ENCODE assay signal across 8 cellular contexts in genomic region chr10:72310241-72310633, GRCh38. TPM values are rescaled to one million over a fixed set of nuclear protein-coding genes. Genes with fewer than 3 reads are reported as not detected.
DNase-seq lines count a peak whose midpoint lies in the region; ATAC-seq and TF ChIP-seq lines count a peak whose summit lies in the region.

No MANE protein-coding gene starts in this region.

- no peaks in the 10 kb centered on the region for H3K9me2 ChIP-seq in hepatocyte (replicated peaks; ENCODE audit: insufficient read depth)

- TF ChIP-seq CTCF in hepatocyte (IDR thresholded peaks at IDR 0.05; ENCODE audit: poor library complexity): no peak
- no peak for TF ChIP-seq CTCF in stomach (IDR thresholded peaks at IDR 0.05)

- peak overlapping the region; percentile 97 for H3K27ac ChIP-seq in hepatocyte
- H3K27ac ChIP-seq in stomach: peak overlapping the region in 3 of 5 donors; percentile 71 to 78 (median 73)

- no peak overlapping the region for H2AFZ ChIP-seq in hepatocyte

- no peak for TF ChIP-seq EP300 in stomach (IDR thresholded peaks at IDR 0.05)

- no peaks in the 10 kb centered on the region for H3K36me3 Mint-ChIP-seq in T-helper 2 cell treated with Interferon-gamma antibody and Interleukin-4, amounts not matched to agents 5 μg/mL and 100 μg/mL, for 36 hours (ENCODE audit: low read depth)
- H3K36me3 Mint-ChIP-seq in activated T-helper 1 cell treated with anti-CD3 and anti-CD28 coated beads, Interleukin-12 subunit alpha, Interleukin-12 subunit beta, Interleukin-2, Interleukin-4 antibody, amounts not matched to agents 30 ng/mL and 10 ng/mL and 1 ng/mL, durations not matched to agents 14 hours and 24 hours and 36 hours (ENCODE audit: low read depth): no peaks in the 10 kb centered on the region

- no peak for ATAC-seq in GM21390 (IDR thresholded peaks at IDR 0.05; ENCODE audit: unreplicated experiment)

- no peak for DNase-seq in T-helper 2 cell treated with Interferon-gamma antibody and Interleukin-4, amounts not matched to agents 5 μg/mL and 100 μg/mL, for 36 hours (ENCODE audit: low spot score)
- DNase-seq in T-helper 2 cell (no peak), hepatocyte (ENCODE audit: low spot score) (no peak), stomach (no peak), NCI-H2196 (lab: John Stamatoyannopoulos, UW; ENCODE audit: unreplicated experiment) (no peak)
- no peak for DNase-seq in activated T-helper 1 cell treated with anti-CD3 and anti-CD28 coated beads, Interleukin-12 subunit alpha, Interleukin-12 subunit beta, Interleukin-2, Interleukin-4 antibody, amounts not matched to agents 30 ng/mL and 10 ng/mL and 1 ng/mL, durations not matched to agents 14 hours and 24 hours and 36 hours (ENCODE audit: low spot score)
- DNase-seq in stimulated activated CD4-positive, alpha-beta T cell treated with anti-CD3 and anti-CD28 coated beads, Interleukin-4, amount 100 ng/mL, for 24 hours: no peak

- H3K27me3 ChIP-seq in hepatocyte: no peaks in the 10 kb centered on the region
- no peaks in the 10 kb centered on the region for H3K27me3 ChIP-seq in stomach

- TF ChIP-seq POLR2A in stomach (IDR thresholded peaks at IDR 0.05): no peak

- no peaks in the 10 kb centered on the region for H3K79me2 ChIP-seq in hepatocyte

- H3K36me3 ChIP-seq in hepatocyte (replicated peaks; ENCODE audit: insufficient read depth, low read depth): no peaks in the 10 kb centered on the region
- no peaks in the 10 kb centered on the region for H3K36me3 ChIP-seq in stomach

- no peaks in the 10 kb centered on the region for H3K9me3 Mint-ChIP-seq in T-helper 2 cell treated with Interferon-gamma antibody and Interleukin-4, amounts not matched to agents 5 μg/mL and 100 μg/mL, for 36 hours
- H3K9me3 Mint-ChIP-seq in activated T-helper 1 cell treated with anti-CD3 and anti-CD28 coated beads, Interleukin-12 subunit alpha, Interleukin-12 subunit beta, Interleukin-2, Interleukin-4 antibody, amounts not matched to agents 30 ng/mL and 10 ng/mL and 1 ng/mL, durations not matched to agents 14 hours and 24 hours and 36 hours: no peaks in the 10 kb centered on the region

- H3K4me3 ChIP-seq in hepatocyte (no peak overlapping the region), stomach (no peak overlapping the region)

- H3K4me1 ChIP-seq in hepatocyte (ENCODE audit: insufficient read depth) (peaks cover 35% of the 10 kb centered on the region), stomach (peaks cover 34 to 44% (median 35%) of the 10 kb centered on the region in 4 donors)

- peaks cover 47% of the 10 kb centered on the region for H3K4me1 Mint-ChIP-seq in T-helper 2 cell treated with Interferon-gamma antibody and Interleukin-4, amounts not matched to agents 5 μg/mL and 100 μg/mL, for 36 hours (ENCODE audit: low read depth)
- peaks cover 49% of the 10 kb centered on the region for H3K4me1 Mint-ChIP-seq in activated T-helper 1 cell treated with anti-CD3 and anti-CD28 coated beads, Interleukin-12 subunit alpha, Interleukin-12 subunit beta, Interleukin-2, Interleukin-4 antibody, amounts not matched to agents 30 ng/mL and 10 ng/mL and 1 ng/mL, durations not matched to agents 14 hours and 24 hours and 36 hours (ENCODE audit: low read depth)

- 60% methylated on average over 10 of the region's 11 CpGs for WGBS in hepatocyte (ENCODE audit: low lambda C conversion rate, missing lambda C conversion rate)
- WGBS in stomach, 5 donors: 61 to 75% (median 66%) methylated on average over 11 of the region's 11 CpGs

- H4K20me1 ChIP-seq in hepatocyte (ENCODE audit: insufficient read depth, poor library complexity, severe bottlenecking): no peaks in the 10 kb centered on the region

- no peak overlapping the region for H3K4me2 ChIP-seq in hepatocyte

- intact Hi-C loops in activated T-helper 1 cell treated with anti-CD3 and anti-CD28 coated beads, Interleukin-12 subunit alpha, Interleukin-12 subunit beta, Interleukin-2, Interleukin-4 antibody, amounts not matched to agents 30 ng/mL and 10 ng/mL and 1 ng/mL, durations not matched to agents 14 hours and 24 hours and 36 hours (cut with micrococcal nuclease): no loop called here
- intact Hi-C loops in stomach (cut with DNase I; ENCODE audit: low total_unique reads): no loop called here

- H3K9me3 ChIP-seq in hepatocyte (ENCODE audit: low read depth) (no peaks in the 10 kb centered on the region), stomach (no peaks in the 10 kb centered on the region)

- no peak overlapping the region for H3K4me3 Mint-ChIP-seq in T-helper 2 cell treated with Interferon-gamma antibody and Interleukin-4, amounts not matched to agents 5 μg/mL and 100 μg/mL, for 36 hours
- no peak overlapping the region for H3K4me3 Mint-ChIP-seq in activated T-helper 1 cell treated with anti-CD3 and anti-CD28 coated beads, Interleukin-12 subunit alpha, Interleukin-12 subunit beta, Interleukin-2, Interleukin-4 antibody, amounts not matched to agents 30 ng/mL and 10 ng/mL and 1 ng/mL, durations not matched to agents 14 hours and 24 hours and 36 hours

- peak overlapping the region; percentile 77 for H3K27ac Mint-ChIP-seq in T-helper 2 cell treated with Interferon-gamma antibody and Interleukin-4, amounts not matched to agents 5 μg/mL and 100 μg/mL, for 36 hours
- peak overlapping the region; percentile 49 for H3K27ac Mint-ChIP-seq in activated T-helper 1 cell treated with anti-CD3 and anti-CD28 coated beads, Interleukin-12 subunit alpha, Interleukin-12 subunit beta, Interleukin-2, Interleukin-4 antibody, amounts not matched to agents 30 ng/mL and 10 ng/mL and 1 ng/mL, durations not matched to agents 14 hours and 24 hours and 36 hours

- H3K27me3 Mint-ChIP-seq in T-helper 2 cell treated with Interferon-gamma antibody and Interleukin-4, amounts not matched to agents 5 μg/mL and 100 μg/mL, for 36 hours (ENCODE audit: low read depth): no peaks in the 10 kb centered on the region
- H3K27me3 Mint-ChIP-seq in activated T-helper 1 cell treated with anti-CD3 and anti-CD28 coated beads, Interleukin-12 subunit alpha, Interleukin-12 subunit beta, Interleukin-2, Interleukin-4 antibody, amounts not matched to agents 30 ng/mL and 10 ng/mL and 1 ng/mL, durations not matched to agents 14 hours and 24 hours and 36 hours (ENCODE audit: insufficient read depth): no peaks in the 10 kb centered on the region

RNA-seq across cellular contexts. Expression of gene DDIT4, which starts 36.5 kb away (rescaled TPM):
- 178 and 183 TPM in 2 replicates for total RNA-seq in activated T-helper 1 cell treated with anti-CD3 and anti-CD28 coated beads, Interleukin-12 subunit alpha, Interleukin-12 subunit beta, Interleukin-2, Interleukin-4 antibody, amounts not matched to agents 30 ng/mL and 10 ng/mL and 1 ng/mL, durations not matched to agents 14 hours and 24 hours and 36 hours
- total RNA-seq in hepatocyte: 162 and 165 TPM in 2 replicates
- polyA plus RNA-seq in hepatocyte: 189 and 235 TPM in 2 replicates
- 100 to 1,000 TPM in 4 of 5 donors, 10 to 100 TPM in 1; 89.9 to 188 (median 154) TPM for total RNA-seq in stomach
- polyA plus RNA-seq in stomach: 100 to 1,000 TPM; 122 to 176 (median 170) TPM

RNA-seq across cellular contexts. Expression of gene DNAJB12, which starts 44.5 kb away (rescaled TPM):
- total RNA-seq in activated T-helper 1 cell treated with anti-CD3 and anti-CD28 coated beads, Interleukin-12 subunit alpha, Interleukin-12 subunit beta, Interleukin-2, Interleukin-4 antibody, amounts not matched to agents 30 ng/mL and 10 ng/mL and 1 ng/mL, durations not matched to agents 14 hours and 24 hours and 36 hours: 32.4 and 38.0 TPM in 2 replicates
- total RNA-seq in hepatocyte: 31.0 and 33.5 TPM in 2 replicates
- 40.3 and 41.5 TPM in 2 replicates for polyA plus RNA-seq in hepatocyte
- 10 to 100 TPM in 4 of 5 donors, 1 to 10 TPM in 1; 2.3 to 43.2 (median 24.9) TPM for total RNA-seq in stomach
- 10 to 100 TPM; 12.1 to 20.0 (median 16.3) TPM for polyA plus RNA-seq in stomach
